ENCODE assay signal across 8 cellular contexts in genomic region chr11:64269380-64270234, GRCh38. TPM values are rescaled to one million over a fixed set of nuclear protein-coding genes. Genes with fewer than 3 reads are reported as not detected.
DNase-seq lines count a peak whose midpoint lies in the region; ATAC-seq and TF ChIP-seq lines count a peak whose summit lies in the region.

No MANE protein-coding gene starts in this region.

- H3K9me3 ChIP-seq in BLaER1 treated with 17β-estradiol and CSF1 and Interleukin-3, amounts not matched to agents 10 nM and 100 nM (replicated peaks in 1 of 11): no peaks in the 10 kb centered on the region

- H3K4me1 ChIP-seq in BLaER1 treated with 17β-estradiol and CSF1 and Interleukin-3, amounts not matched to agents 10 nM and 100 nM: peaks cover 56 to 68% (median 62%) of the 10 kb centered on the region in 10 experiments

- H4K20me1 ChIP-seq in BLaER1 treated with 17β-estradiol and CSF1 and Interleukin-3, amounts not matched to agents 10 nM and 100 nM: peaks cover 0 to 14% (median 0%) of the 10 kb centered on the region in 11 experiments; a peak in 3 of 22 replicates

- H3K36me3 ChIP-seq in BLaER1 treated with 17β-estradiol and CSF1 and Interleukin-3, amounts not matched to agents 10 nM and 100 nM: peaks cover 0 to 42% (median 23%) of the 10 kb centered on the region in 11 experiments; a peak in 13 of 22 replicates

- intact Hi-C loops in activated CD4-positive, alpha-beta T cell treated with anti-CD3 and anti-CD28 coated beads, Interleukin-2, amount 10 ng/mL, durations not matched to agents 24 days and 14 days (cut with micrococcal nuclease): loop anchor here (1.0 to 2.0 kb wide), 5 partner anchors 16 to 71 kb away; partner anchors contain the start of genes CCDC88B, ESRRA, GPR137 and TRMT112

- peaks cover 26% of the 10 kb centered on the region for H3K4me1 Mint-ChIP-seq in activated CD4-positive, alpha-beta T cell treated with anti-CD3 and anti-CD28 coated beads, Interleukin-2, amount 10 ng/mL, durations not matched to agents 24 days and 14 days

- H3K27ac Mint-ChIP-seq in activated CD4-positive, alpha-beta T cell treated with anti-CD3 and anti-CD28 coated beads, Interleukin-2, amount 10 ng/mL, durations not matched to agents 24 days and 14 days: peak overlapping the region; percentile 99

- peak overlapping the region; percentile 87 to 98 (median 96) for H3K27ac ChIP-seq in BLaER1 treated with 17β-estradiol and CSF1 and Interleukin-3, amounts not matched to agents 10 nM and 100 nM
- peak overlapping the region; percentile 85 to 98 for H3K27ac ChIP-seq in coronary artery

- H3K36me3 Mint-ChIP-seq in activated CD4-positive, alpha-beta T cell treated with anti-CD3 and anti-CD28 coated beads, Interleukin-2, amount 10 ng/mL, durations not matched to agents 24 days and 14 days (ENCODE audit: low read depth): peaks cover 14% of the 10 kb centered on the region

- peak overlapping the region; percentile 88 to 96 (median 92) for H3K9ac ChIP-seq in BLaER1 treated with 17β-estradiol and CSF1 and Interleukin-3, amounts not matched to agents 10 nM and 100 nM

- H3K4me3 ChIP-seq in BLaER1 treated with 17β-estradiol and CSF1 and Interleukin-3, amounts not matched to agents 10 nM and 100 nM: peak overlapping the region; percentile 68 to 82 (median 74)
- peak overlapping the region; percentile 85 for H3K4me3 ChIP-seq in coronary artery

- peak; percentile 72 for ATAC-seq in GM19328 (IDR thresholded peaks at IDR 0.05; ENCODE audit: unreplicated experiment)
- ATAC-seq in HG03469 (IDR thresholded peaks at IDR 0.05; ENCODE audit: unreplicated experiment): peak; percentile 49

- peak overlapping the region; percentile 96 for H3K4me3 Mint-ChIP-seq in activated CD4-positive, alpha-beta T cell treated with anti-CD3 and anti-CD28 coated beads, Interleukin-2, amount 10 ng/mL, durations not matched to agents 24 days and 14 days

- no peaks in the 10 kb centered on the region for H3K9me3 Mint-ChIP-seq in activated CD4-positive, alpha-beta T cell treated with anti-CD3 and anti-CD28 coated beads, Interleukin-2, amount 10 ng/mL, durations not matched to agents 24 days and 14 days

- DNase-seq in NCI-H526 (lab: John Stamatoyannopoulos, UW) (peak; percentile 100), coronary artery (ENCODE audit: low spot score) (peak; percentile 99), left kidney (ENCODE audit: low read depth, low spot score) (peak; percentile 100)
- DNase-seq in activated CD4-positive, alpha-beta T cell treated with anti-CD3 and anti-CD28 coated beads, Interleukin-2, amount 10 ng/mL, durations not matched to agents 24 days and 14 days: peak; percentile 99
- peak; percentile 98 for DNase-seq in stimulated activated CD4-positive, alpha-beta T cell treated with anti-CD3 and anti-CD28 coated beads, Interleukin-1b, Interleukin-23, amount 100 ng/mL, for 48 hours

- peak overlapping the region; percentile 87 to 99 (median 96) for H3K4me2 ChIP-seq in BLaER1 treated with 17β-estradiol and CSF1 and Interleukin-3, amounts not matched to agents 10 nM and 100 nM

- TF ChIP-seq CTCF in coronary artery (IDR thresholded peaks at IDR 0.05): no peak

- H3K27me3 Mint-ChIP-seq in activated CD4-positive, alpha-beta T cell treated with anti-CD3 and anti-CD28 coated beads, Interleukin-2, amount 10 ng/mL, durations not matched to agents 24 days and 14 days: no peaks in the 10 kb centered on the region

- H3K27me3 ChIP-seq in BLaER1 treated with 17β-estradiol and CSF1 and Interleukin-3, amounts not matched to agents 10 nM and 100 nM: no peaks in the 10 kb centered on the region

RNA-seq across cellular contexts. Expression of gene BAD, which starts 14.9 kb away (rescaled TPM):
- total RNA-seq in activated CD4-positive, alpha-beta T cell treated with anti-CD3 and anti-CD28 coated beads, Interleukin-2, amount 10 ng/mL, durations not matched to agents 24 days and 14 days: 34.0 and 35.5 TPM in 2 replicates

RNA-seq across cellular contexts. Expression of gene GPR137, which starts 16.0 kb away (rescaled TPM):
- total RNA-seq in activated CD4-positive, alpha-beta T cell treated with anti-CD3 and anti-CD28 coated beads, Interleukin-2, amount 10 ng/mL, durations not matched to agents 24 days and 14 days: 45.6 and 47.6 TPM in 2 replicates

RNA-seq across cellular contexts. Expression of gene PLCB3, which starts 18.3 kb away (rescaled TPM):
- 16.6 and 16.7 TPM in 2 replicates for total RNA-seq in activated CD4-positive, alpha-beta T cell treated with anti-CD3 and anti-CD28 coated beads, Interleukin-2, amount 10 ng/mL, durations not matched to agents 24 days and 14 days

RNA-seq across cellular contexts. Expression of gene KCNK4, which starts 21.5 kb away (rescaled TPM):
- total RNA-seq in activated CD4-positive, alpha-beta T cell treated with anti-CD3 and anti-CD28 coated beads, Interleukin-2, amount 10 ng/mL, durations not matched to agents 24 days and 14 days: 0.23 and 0.24 TPM in 2 replicates

RNA-seq across cellular contexts. Expression of gene PPP1R14B, which starts 22.9 kb away (rescaled TPM):
- 284 TPM in 2 replicates for total RNA-seq in activated CD4-positive, alpha-beta T cell treated with anti-CD3 and anti-CD28 coated beads, Interleukin-2, amount 10 ng/mL, durations not matched to agents 24 days and 14 days

Comparison
In these comparisons a context has a peak if more than half of its experiments do, and no peak if none do; other contexts are left out.
1. Peak in every context shown above with its lines: DNase-seq, ATAC-seq, H3K4me3 ChIP-seq and H3K27ac ChIP-seq.